ENCODE assay signal across 23 cellular contexts in the genomic region with DNA sequence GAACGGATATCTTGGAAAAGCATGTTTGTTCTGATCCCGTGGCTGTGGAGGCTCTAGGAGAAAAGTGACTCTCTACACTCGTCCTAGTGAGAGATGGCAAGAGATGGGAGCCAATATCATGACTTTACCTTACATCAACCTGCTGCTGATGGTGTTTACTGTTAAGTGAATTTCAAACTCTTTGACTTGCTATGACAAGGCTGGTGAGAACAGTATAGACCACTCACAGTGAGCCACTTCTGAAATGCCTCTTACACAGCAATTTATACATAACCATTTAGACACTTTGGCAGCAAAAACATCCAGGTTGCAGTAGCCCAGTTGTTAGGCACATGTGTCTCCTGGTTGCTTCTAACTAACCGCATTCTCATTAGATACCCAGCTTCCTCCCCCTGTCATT. TPM values are rescaled to one million over a fixed set of nuclear protein-coding genes. Genes with fewer than 3 reads are reported as not detected.
A peak's percentile ranks its signal among the peaks of the same experiment; 100 is the strongest.
DNase-seq lines count a peak whose midpoint lies in the region; ATAC-seq, FAIRE-seq and TF ChIP-seq lines count a peak whose summit lies in the region.
"Had no signal": no experiment of that assay in that cellular context is flagged by ENCODE, and none has a peak within 500 bp of the region (broad histone marks: within the 10 kb centered on the region; RNA-seq: fewer than 3 reads in every experiment).

No MANE protein-coding gene starts in this region.

- no peaks in the 10 kb centered on the region for H3K36me3 ChIP-seq in bronchial epithelial cell (ENCODE audit: control insufficient read depth, insufficient read depth, low read length)
- no peaks in the 10 kb centered on the region for H3K36me3 ChIP-seq in CD8-positive, alpha-beta T cell (ENCODE audit: insufficient read depth, low read length)
- H3K36me3 ChIP-seq: BE2C, BLaER1 had no signal

- H3K27me3 Mint-ChIP-seq in neural crest cell (ENCODE audit: low read depth) (no peaks in the 10 kb centered on the region), WTC11 (ENCODE audit: low read depth) (peaks cover 2% of the 10 kb centered on the region; the same call in 1 of the 2 replicates)
- H3K27me3 Mint-ChIP-seq in CD8-positive, alpha-beta T cell (ENCODE audit: low read depth), result no peaks in the 10 kb centered on the region
- H3K27me3 Mint-ChIP-seq: CD4-positive, CD25-positive, alpha-beta regulatory T cell had no signal

- H3K27ac Mint-ChIP-seq in neural crest cell (ENCODE audit: unreplicated experiment) (peak overlapping the region; percentile 13), WTC11 (no peak overlapping the region)
- H3K27ac Mint-ChIP-seq in CD8-positive, alpha-beta T cell, result no peak overlapping the region
- H3K27ac Mint-ChIP-seq: CD14-positive monocyte; CD4-positive, alpha-beta memory T cell; CD4-positive, CD25-positive, alpha-beta regulatory T cell had no signal

- no peaks in the 10 kb centered on the region for H3K9me3 Mint-ChIP-seq in neural crest cell
- no peaks in the 10 kb centered on the region for H3K9me3 Mint-ChIP-seq in CD8-positive, alpha-beta T cell
- peaks cover 58% of the 10 kb centered on the region for H3K9me3 Mint-ChIP-seq in WTC11
- H3K9me3 Mint-ChIP-seq: CD4-positive, alpha-beta memory T cell; CD4-positive, CD25-positive, alpha-beta regulatory T cell had no signal

- H3K4me1 ChIP-seq in CD8-positive, alpha-beta T cell (ENCODE audit: insufficient read depth, low read length), result no peaks in the 10 kb centered on the region
- H3K4me1 ChIP-seq: BE2C, BLaER1 had no signal

- H3K4me1 Mint-ChIP-seq in neural crest cell (no peaks in the 10 kb centered on the region), WTC11 (peaks cover 3% of the 10 kb centered on the region; the same call in 1 of the 2 replicates)
- H3K4me1 Mint-ChIP-seq in CD8-positive, alpha-beta T cell (ENCODE audit: low read depth), result no peaks in the 10 kb centered on the region
- H3K4me1 Mint-ChIP-seq: CD14-positive monocyte; CD4-positive, alpha-beta memory T cell; CD4-positive, CD25-positive, alpha-beta regulatory T cell had no signal

- TF ChIP-seq CTCF in bronchial epithelial cell (IDR thresholded peaks at IDR 0.05; ENCODE audit: insufficient read depth, low read length, severe bottlenecking) (no peak), neural crest cell (conservative IDR thresholded peaks at IDR 0.05) (no peak), WTC11 (IDR thresholded peaks at IDR 0.05) (no peak)
- no peak for TF ChIP-seq CTCF in CD8-positive, alpha-beta T cell (IDR thresholded peaks at IDR 0.05)

- no peak overlapping the region for H3K4me3 ChIP-seq in bronchial epithelial cell (ENCODE audit: low read depth, low read length)
- H3K4me3 ChIP-seq in CD8-positive, alpha-beta T cell (ENCODE audit: low read depth, low read length), result no peak overlapping the region
- H3K4me3 ChIP-seq: A549, BLaER1 had no signal

- POLR2A ChIA-PET in CD8-positive, alpha-beta T cell (lab: Charles Lee), result no interaction called here
- POLR2A ChIA-PET in WTC11 (lab: Charles Lee), result no interaction called here

- intact Hi-C loops in CD8-positive, alpha-beta T cell (cut with DNase I, micrococcal nuclease), result no loop called here

- CTCF ChIA-PET in CD8-positive, alpha-beta T cell (lab: Charles Lee), result no interaction called here
- CTCF ChIA-PET in WTC11 (lab: Charles Lee), result no interaction called here

- no peaks in the 10 kb centered on the region for H3K9me3 ChIP-seq in CD8-positive, alpha-beta T cell (ENCODE audit: low read length)
- H3K9me3 ChIP-seq: A549, BE2C, BLaER1, Caco-2 had no signal

- no peak overlapping the region for H3K27ac ChIP-seq in CD8-positive, alpha-beta T cell (ENCODE audit: low read depth, low read length)
- H3K27ac ChIP-seq: 22Rv1, A549, BLaER1 had no signal

- no peak for DNase-seq in bronchial epithelial cell (ENCODE audit: low read depth)
- DNase-seq in neural crest cell (ENCODE audit: low read depth, low spot score), result no peak
- DNase-seq in AML-193 (lab: John Stamatoyannopoulos, UW), result no peak
- DNase-seq in CD8-positive, alpha-beta T cell, result no peak
- DNase-seq in WTC11 (ENCODE audit: low spot score), result no peak
- DNase-seq: BE2C; C1 segment of cervical spinal cord; Caco-2; Calu3; CD4-positive, alpha-beta memory T cell; CD4-positive, CD25-positive, alpha-beta regulatory T cell; DMS79 treated with DMSO at 0.1 percent for 48 hours; GF-D8 had no signal

- H3K4me3 Mint-ChIP-seq in neural crest cell (no peak overlapping the region), WTC11 (no peak overlapping the region)
- H3K4me3 Mint-ChIP-seq in CD8-positive, alpha-beta T cell, result no peak overlapping the region
- H3K4me3 Mint-ChIP-seq: CD14-positive monocyte; CD4-positive, alpha-beta memory T cell; CD4-positive, CD25-positive, alpha-beta regulatory T cell had no signal

- H3K36me3 Mint-ChIP-seq in neural crest cell (ENCODE audit: low read depth) (no peaks in the 10 kb centered on the region), WTC11 (peaks cover 44% of the 10 kb centered on the region)
- no peaks in the 10 kb centered on the region for H3K36me3 Mint-ChIP-seq in CD8-positive, alpha-beta T cell
- H3K36me3 Mint-ChIP-seq: CD14-positive monocyte; CD4-positive, alpha-beta memory T cell; CD4-positive, CD25-positive, alpha-beta regulatory T cell had no signal

- FAIRE-seq in bronchial epithelial cell (lab: Jason Lieb, UNC), result peak; percentile 18
- FAIRE-seq: A549, D721Med, G401.6, GM12891 had no signal

- no peaks in the 10 kb centered on the region for H3K27me3 ChIP-seq in bronchial epithelial cell (ENCODE audit: control insufficient read depth, insufficient read depth, low read length)
- H3K27me3 ChIP-seq in CD8-positive, alpha-beta T cell (ENCODE audit: insufficient read depth, low read length), result no peaks in the 10 kb centered on the region
- H3K27me3 ChIP-seq: BE2C, BLaER1 had no signal

- peak; percentile 11 for ATAC-seq in GM21576 (IDR thresholded peaks at IDR 0.05; ENCODE audit: unreplicated experiment)
- peak; percentile 10 for ATAC-seq in HG03045 (IDR thresholded peaks at IDR 0.05; ENCODE audit: unreplicated experiment)
- no peak for ATAC-seq in CD8-positive, alpha-beta T cell
- no peak for ATAC-seq in WTC11
- ATAC-seq: A549 had no signal

TF ChIP-seq in WTC11, 78 proteins besides CTCF, POLR2A, EP300 and RAD21 (continues in another document):
- TF ChIP-seq RORB (CRISPR knock-in tag; IDR thresholded peaks at IDR 0.05), result no peak
- TF ChIP-seq NR3C1 (CRISPR knock-in tag; conservative IDR thresholded peaks at IDR 0.05; ENCODE audit: low read depth), result no peak
- TF ChIP-seq, protein P1, sequence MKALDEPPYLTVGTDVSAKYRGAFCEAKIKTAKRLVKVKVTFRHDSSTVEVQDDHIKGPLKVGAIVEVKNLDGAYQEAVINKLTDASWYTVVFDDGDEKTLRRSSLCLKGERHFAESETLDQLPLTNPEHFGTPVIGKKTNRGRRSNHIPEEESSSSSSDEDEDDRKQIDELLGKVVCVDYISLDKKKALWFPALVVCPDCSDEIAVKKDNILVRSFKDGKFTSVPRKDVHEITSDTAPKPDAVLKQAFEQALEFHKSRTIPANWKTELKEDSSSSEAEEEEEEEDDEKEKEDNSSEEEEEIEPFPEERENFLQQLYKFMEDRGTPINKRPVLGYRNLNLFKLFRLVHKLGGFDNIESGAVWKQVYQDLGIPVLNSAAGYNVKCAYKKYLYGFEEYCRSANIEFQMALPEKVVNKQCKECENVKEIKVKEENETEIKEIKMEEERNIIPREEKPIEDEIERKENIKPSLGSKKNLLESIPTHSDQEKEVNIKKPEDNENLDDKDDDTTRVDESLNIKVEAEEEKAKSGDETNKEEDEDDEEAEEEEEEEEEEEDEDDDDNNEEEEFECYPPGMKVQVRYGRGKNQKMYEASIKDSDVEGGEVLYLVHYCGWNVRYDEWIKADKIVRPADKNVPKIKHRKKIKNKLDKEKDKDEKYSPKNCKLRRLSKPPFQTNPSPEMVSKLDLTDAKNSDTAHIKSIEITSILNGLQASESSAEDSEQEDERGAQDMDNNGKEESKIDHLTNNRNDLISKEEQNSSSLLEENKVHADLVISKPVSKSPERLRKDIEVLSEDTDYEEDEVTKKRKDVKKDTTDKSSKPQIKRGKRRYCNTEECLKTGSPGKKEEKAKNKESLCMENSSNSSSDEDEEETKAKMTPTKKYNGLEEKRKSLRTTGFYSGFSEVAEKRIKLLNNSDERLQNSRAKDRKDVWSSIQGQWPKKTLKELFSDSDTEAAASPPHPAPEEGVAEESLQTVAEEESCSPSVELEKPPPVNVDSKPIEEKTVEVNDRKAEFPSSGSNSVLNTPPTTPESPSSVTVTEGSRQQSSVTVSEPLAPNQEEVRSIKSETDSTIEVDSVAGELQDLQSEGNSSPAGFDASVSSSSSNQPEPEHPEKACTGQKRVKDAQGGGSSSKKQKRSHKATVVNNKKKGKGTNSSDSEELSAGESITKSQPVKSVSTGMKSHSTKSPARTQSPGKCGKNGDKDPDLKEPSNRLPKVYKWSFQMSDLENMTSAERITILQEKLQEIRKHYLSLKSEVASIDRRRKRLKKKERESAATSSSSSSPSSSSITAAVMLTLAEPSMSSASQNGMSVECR (CRISPR knock-in tag; IDR thresholded peaks at IDR 0.05; ENCODE audit: borderline replicate concordance), result no peak
- TF ChIP-seq FOXP1 (CRISPR knock-in tag; IDR thresholded peaks at IDR 0.05; ENCODE audit: borderline replicate concordance), result no peak
- no peak for TF ChIP-seq FOXJ3 (CRISPR knock-in tag; IDR thresholded peaks at IDR 0.05; ENCODE audit: borderline replicate concordance)
- TF ChIP-seq, protein P2, sequence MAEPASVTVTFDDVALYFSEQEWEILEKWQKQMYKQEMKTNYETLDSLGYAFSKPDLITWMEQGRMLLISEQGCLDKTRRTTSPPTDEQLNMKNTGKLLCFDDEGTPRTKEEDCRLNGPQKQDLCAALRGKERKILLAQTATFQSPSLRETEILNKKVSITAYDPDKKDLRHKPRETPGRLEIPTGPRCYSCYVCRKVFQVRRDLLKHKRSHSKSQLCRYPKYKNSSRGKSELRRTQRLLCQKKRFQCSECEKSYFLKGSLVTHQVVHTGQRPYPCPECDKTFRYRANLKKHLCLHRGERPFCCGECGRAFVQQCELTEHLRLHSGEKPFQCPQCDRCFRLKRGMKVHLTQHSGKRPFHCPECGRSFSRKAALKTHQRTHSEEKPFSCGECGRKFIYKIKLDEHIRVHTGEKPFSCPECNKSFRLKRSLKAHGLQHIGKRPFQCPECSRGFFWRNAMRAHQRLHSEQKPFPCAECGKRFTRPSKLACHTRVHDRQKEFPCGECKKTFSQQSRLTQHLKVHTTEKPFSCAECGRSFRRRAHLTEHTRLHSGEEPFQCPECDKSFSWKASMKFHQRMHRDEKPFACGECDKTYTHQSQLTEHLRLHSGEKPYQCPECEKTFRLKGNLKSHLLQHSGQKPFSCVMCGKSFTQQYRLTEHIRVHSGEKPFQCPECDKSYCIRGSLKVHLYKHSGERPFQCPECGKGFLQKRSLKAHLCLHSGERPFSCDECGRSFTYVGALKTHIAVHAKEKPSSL (CRISPR knock-in tag; conservative IDR thresholded peaks at IDR 0.05), result no peak
- no peak for TF ChIP-seq MXD4 (CRISPR knock-in tag; IDR thresholded peaks at IDR 0.05; ENCODE audit: borderline replicate concordance)

RNA-seq across cellular contexts. Expression of gene IL5RA, which starts 43.3 kb away (rescaled TPM):
- not detected in 2 replicates for total RNA-seq in bronchial epithelial cell
- total RNA-seq in neural crest cell, result not detected in 2 replicates
- total RNA-seq in CD8-positive, alpha-beta T cell, result not detected
- total RNA-seq in WTC11 (2021), result not detected in 3 replicates
- total RNA-seq: A172, Calu3 had no signal

RNA-seq across cellular contexts. Expression of gene TRNT1, which starts 59.8 kb away (rescaled TPM):
- total RNA-seq in bronchial epithelial cell (14.5 and 15.4 TPM in 2 replicates), neural crest cell (30.6 and 32.6 TPM in 2 replicates), WTC11 (2021) (17.2 to 18.8 TPM (median 17.9 TPM) in 3 replicates)
- 10 to 100 TPM; 26.0 to 26.5 TPM for total RNA-seq in CD8-positive, alpha-beta T cell

Comparison
In these comparisons a context has a peak if more than half of its experiments do, and no peak if none do; other contexts are left out.
1. ATAC-seq: peak in GM21576 (single experiment) and HG03045 (single experiment); none in CD8-positive, alpha-beta T cell (single experiment) and WTC11 (single experiment).